Comparison of ENCODE assay signal across 1 cellular context in genomic region chr7:31735991-31736982, GRCh38.
TF ChIP-seq lines count a peak whose summit lies in the region.

No MANE protein-coding gene starts in this region.

TF ChIP-seq in HepG2, 621 proteins besides CTCF, POLR2A, EP300 and RAD21 (continued from another document):
- TF ChIP-seq GMEB2 (CRISPR knock-in tag; IDR thresholded peaks at IDR 0.05; ENCODE audit: low read depth) (no peak), HDAC6 (IDR thresholded peaks at IDR 0.05; ENCODE audit: low read depth, low read length) (no peak), SMC3 (IDR thresholded peaks at IDR 0.05; ENCODE audit: low read length) (peak; percentile 70; the same call in 1 of the 2 replicates), ZNF546 (CRISPR knock-in tag; conservative IDR thresholded peaks at IDR 0.05) (no peak), ZNF207 (IDR thresholded peaks at IDR 0.05; ENCODE audit: borderline replicate concordance) (no peak), PRDM10 (CRISPR knock-in tag; IDR thresholded peaks at IDR 0.05; ENCODE audit: low read depth) (peak; percentile 77; the same call in 1 of the 2 replicates), CBX2 (IDR thresholded peaks at IDR 0.05; ENCODE audit: low read depth, low read length) (no peak), CBX2 (CRISPR knock-in tag; IDR thresholded peaks at IDR 0.05; ENCODE audit: low read depth) (no peak), ZNF121 (CRISPR knock-in tag; IDR thresholded peaks at IDR 0.05) (no peak), NFE2 (CRISPR knock-in tag; IDR thresholded peaks at IDR 0.05) (no peak), ZIK1 (CRISPR knock-in tag; IDR thresholded peaks at IDR 0.05; ENCODE audit: borderline replicate concordance, low read depth) (no peak), ZNF383 (CRISPR knock-in tag; IDR thresholded peaks at IDR 0.05; ENCODE audit: borderline replicate concordance) (no peak), ZNF891 (CRISPR knock-in tag; IDR thresholded peaks at IDR 0.05) (no peak), KDM6A (CRISPR knock-in tag; IDR thresholded peaks at IDR 0.05; ENCODE audit: low read depth) (no peak), TEAD3 (CRISPR knock-in tag; optimal IDR thresholded peaks at IDR 0.05; ENCODE audit: borderline replicate concordance) (peak; percentile 76), DRAP1 (CRISPR knock-in tag; IDR thresholded peaks at IDR 0.05) (no peak), ZSCAN31 (CRISPR knock-in tag; IDR thresholded peaks at IDR 0.05; ENCODE audit: low read depth) (no peak), JDP2 (CRISPR knock-in tag; IDR thresholded peaks at IDR 0.05; ENCODE audit: borderline replicate concordance) (no peak), TP53 (CRISPR knock-in tag; conservative IDR thresholded peaks at IDR 0.05) (no peak), ZNF329 (CRISPR knock-in tag; IDR thresholded peaks at IDR 0.05; ENCODE audit: low read depth) (no peak)
